Comparison of ENCODE assay signal across 9 cellular contexts in the genomic region with DNA sequence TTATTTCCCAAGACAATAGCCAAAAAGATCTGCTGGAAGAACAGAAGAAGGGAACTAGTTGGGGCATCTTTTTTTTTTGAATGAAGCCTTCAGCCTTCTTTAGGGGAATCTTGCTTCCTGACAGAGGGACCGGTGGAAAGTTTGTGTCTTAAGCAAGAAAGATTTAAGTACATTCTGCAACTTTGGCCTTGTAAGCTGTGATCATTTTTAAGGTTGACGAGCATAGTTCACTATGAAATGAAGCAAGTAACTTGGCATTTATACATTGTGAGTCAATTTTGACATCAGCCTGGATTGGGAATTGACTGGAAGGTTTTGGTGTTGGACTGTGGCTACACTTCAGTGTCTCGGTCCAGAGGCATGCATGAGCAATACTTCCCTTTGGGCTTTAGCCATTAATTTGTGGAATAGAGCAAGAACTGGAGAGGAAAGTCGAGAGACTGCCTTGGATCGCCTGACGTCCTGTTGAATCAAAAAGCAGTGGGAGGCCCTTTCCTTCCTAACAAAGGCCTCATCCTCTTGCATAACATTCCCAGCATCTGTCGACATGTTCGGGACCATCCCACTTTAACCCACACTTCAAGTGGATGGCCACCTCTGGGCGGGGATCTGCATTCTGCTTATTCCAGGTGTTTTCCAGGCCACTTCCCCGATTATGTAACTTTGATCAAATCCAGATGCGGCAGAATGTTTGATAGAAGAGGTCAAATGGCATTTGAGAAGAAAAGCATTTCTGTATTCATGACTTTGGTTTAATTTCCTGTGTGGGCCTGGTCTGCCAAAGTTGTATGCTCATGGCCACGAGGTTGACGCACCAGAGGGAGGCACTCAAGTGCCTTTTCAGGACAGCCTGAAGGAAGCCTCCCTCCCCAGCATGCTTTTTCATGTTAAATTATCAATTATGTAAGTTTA. TPM values are rescaled to one million over a fixed set of nuclear protein-coding genes. Genes with fewer than 3 reads are reported as not detected.
DNase-seq lines count a peak whose midpoint lies in the region; ATAC-seq and TF ChIP-seq lines count a peak whose summit lies in the region.
"Had no signal": no experiment of that assay in that cellular context is flagged by ENCODE, and none has a peak within 500 bp of the region (broad histone marks: within the 10 kb centered on the region; RNA-seq: fewer than 3 reads in every experiment).

No MANE protein-coding gene starts in this region.

- POLR2A ChIA-PET in PC-3 (lab: Charles Lee; ENCODE audit: unreplicated experiment), result no interaction called here

- H3K27me3 ChIP-seq in ACC112 (ENCODE audit: insufficient read depth, low read length) (no peaks in the 10 kb centered on the region), PC-3 (ENCODE audit: low read length) (no peaks in the 10 kb centered on the region), esophagus muscularis mucosa (no peaks in the 10 kb centered on the region), mucosa of rectum (ENCODE audit: control insufficient read depth in 2 of 2, insufficient read depth in 2 of 2, low read length in 2 of 2) (no peaks in the 10 kb centered on the region)

- intact Hi-C loops in PC-3 (cut with micrococcal nuclease) (loop anchor here (5.0 kb wide), 1 partner anchor 140 kb away; no protein-coding TSS in a partner anchor), esophagus muscularis mucosa (cut with DNase I) (no loop called here)

- DNase-seq in PC-3 (peak; percentile 91), esophagus muscularis mucosa (ENCODE audit: extremely low spot score) (peak; percentile 97), activated gamma-delta T cell (lab: John Stamatoyannopoulos, UW) (no peak), DMS53 treated with DMSO at 0.1 percent for 48 hours (lab: John Stamatoyannopoulos, UW; ENCODE audit: unreplicated experiment) (no peak)

- peak overlapping the region; percentile 66 for H3K4me3 ChIP-seq in ACC112 (ENCODE audit: low read depth, low read length)
- peak overlapping the region; percentile 57; the same call in 1 of the 2 replicates for H3K4me3 ChIP-seq in PC-3 (ENCODE audit: low read length)
- peak overlapping the region in 3 of 4 donors; percentile 19 to 50 (median 28) for H3K4me3 ChIP-seq in esophagus muscularis mucosa
- no peak overlapping the region for H3K4me3 ChIP-seq in mucosa of rectum (ENCODE audit: low read length in 2 of 2)

- H3F3A ChIP-seq in PC-3 (ENCODE audit: low read length, unreplicated experiment), result peaks cover 8% of the 10 kb centered on the region

- peaks cover 73% of the 10 kb centered on the region for H3K79me2 ChIP-seq in ACC112 (ENCODE audit: control insufficient read depth, insufficient read depth, low read length, unreplicated experiment)
- peaks cover 81% of the 10 kb centered on the region for H3K79me2 ChIP-seq in PC-3 (ENCODE audit: low read length)

- peak overlapping the region; percentile 89 for H3K4me2 ChIP-seq in PC-3 (ENCODE audit: low read length)

- peak; percentile 73 for TF ChIP-seq EP300 in esophagus muscularis mucosa (IDR thresholded peaks at IDR 0.05)

- H4K20me1 ChIP-seq in PC-3 (ENCODE audit: low read length), result no peaks in the 10 kb centered on the region; the same call in 1 of the 2 replicates

- H3K4me1 ChIP-seq in ACC112 (ENCODE audit: control insufficient read depth, insufficient read depth, low read length, unreplicated experiment) (peaks cover 66% of the 10 kb centered on the region), PC-3 (ENCODE audit: insufficient read depth, low read length) (peaks cover 39% of the 10 kb centered on the region), esophagus muscularis mucosa (peaks cover 61 to 100% (median 98%) of the 10 kb centered on the region in 4 donors), mucosa of rectum (ENCODE audit: control insufficient read depth in 2 of 2, insufficient read depth in 2 of 2, low read length in 2 of 2) (peaks cover 5 to 11% of the 10 kb centered on the region in 2 donors)

- TF ChIP-seq CTCF in PC-3 (conservative IDR thresholded peaks at IDR 0.05; ENCODE audit: low read depth, low read length) (0 out of 2 replicates have a peak, but pooled peaks have one; percentile 24), esophagus muscularis mucosa (IDR thresholded peaks at IDR 0.05) (no peak)

- WGBS in esophagus muscularis mucosa, result 12% methylated on average over 11 of the region's 13 CpGs

- no peak overlapping the region for H2AFZ ChIP-seq in ACC112 (ENCODE audit: low read length, unreplicated experiment)
- 0 out of 2 replicates have a peak overlapping the region, but pooled peaks have one; percentile 48 for H2AFZ ChIP-seq in PC-3 (ENCODE audit: low read length)

- no peaks in the 10 kb centered on the region for H3K9me3 ChIP-seq in PC-3 (ENCODE audit: low read length)
- H3K9me3 ChIP-seq in esophagus muscularis mucosa, result no peaks in the 10 kb centered on the region
- no peaks in the 10 kb centered on the region for H3K9me3 ChIP-seq in mucosa of rectum (ENCODE audit: control insufficient read depth in 2 of 2, low read length in 2 of 2)

- CTCF ChIA-PET in PC-3 (lab: Charles Lee), result no interaction called here

- ATAC-seq in PC-3 (peak; percentile 70), HG03469 (IDR thresholded peaks at IDR 0.05; ENCODE audit: unreplicated experiment) (no peak), GM18519 (IDR thresholded peaks at IDR 0.05; ENCODE audit: low FRiP score, unreplicated experiment) (no peak)

- H3K9ac ChIP-seq in PC-3 (ENCODE audit: low read length) (peak overlapping the region; percentile 60), mucosa of rectum (ENCODE audit: low read depth in 1 of 2, low read length in 2 of 2) (no peak overlapping the region)

- no peaks in the 10 kb centered on the region for H3K36me3 ChIP-seq in ACC112 (ENCODE audit: insufficient read depth, low read length)
- H3K36me3 ChIP-seq in PC-3 (ENCODE audit: low read depth, low read length), result no peaks in the 10 kb centered on the region
- no peaks in the 10 kb centered on the region for H3K36me3 ChIP-seq in esophagus muscularis mucosa
- H3K36me3 ChIP-seq in mucosa of rectum (ENCODE audit: control insufficient read depth in 2 of 2, insufficient read depth in 2 of 2, low read length in 2 of 2), result no peaks in the 10 kb centered on the region

- TF ChIP-seq POLR2A in esophagus muscularis mucosa (IDR thresholded peaks at IDR 0.05; ENCODE audit: low read depth), result no peak

- no TSS peak for BruUV-seq in PC-3 (replicated peaks; lab: Mats Ljungman, UMichigan)

- H3K27ac ChIP-seq in ACC112 (ENCODE audit: low read depth, low read length) (peak overlapping the region; percentile 98), PC-3 (ENCODE audit: low read length) (peak overlapping the region; percentile 92), esophagus muscularis mucosa (replicated peaks in 1 of 4) (peak overlapping the region; percentile 89 to 93 (median 92)), mucosa of rectum (ENCODE audit: low read depth in 2 of 2, low read length in 2 of 2) (peak overlapping the region; percentile 75 to 80)

- H3K9me2 ChIP-seq in PC-3 (replicated peaks; ENCODE audit: low read length), result no peaks in the 10 kb centered on the region

RNA-seq across cellular contexts. Expression of a gene that starts 12.5 kb away (rescaled TPM):
- 22.8 and 28.3 TPM in 2 replicates for total RNA-seq in PC-3 (2014; rRNA removed)
- 100 to 1,000 TPM in 3 of 4 donors, 10 to 100 TPM in 1; 90.9 to 151 (median 133) TPM for total RNA-seq in esophagus muscularis mucosa

RNA-seq across cellular contexts. Expression of a gene that starts 49.0 kb away (rescaled TPM):
- not detected in 2 replicates for total RNA-seq in PC-3 (2014; rRNA removed)
- not detected for total RNA-seq in esophagus muscularis mucosa
- total RNA-seq: mononuclear cell had no signal

Comparison
In these comparisons a context has a peak if more than half of its experiments do, and no peak if none do; other contexts are left out.
1. H3K4me3 ChIP-seq: peak in ACC112 (single experiment), PC-3 (single experiment) and esophagus muscularis mucosa (3 of 4); none in mucosa of rectum (0 of 2).
2. DNase-seq: peak in PC-3 (single experiment) and esophagus muscularis mucosa (single experiment); none in activated gamma-delta T cell (single experiment) and DMS53 treated with DMSO at 0.1 percent for 48 hours (single experiment).
3. Peak in every context shown above with its lines, with median percentiles within 50 percentile points of each other: H3K27ac ChIP-seq.